In the genomic region with DNA sequence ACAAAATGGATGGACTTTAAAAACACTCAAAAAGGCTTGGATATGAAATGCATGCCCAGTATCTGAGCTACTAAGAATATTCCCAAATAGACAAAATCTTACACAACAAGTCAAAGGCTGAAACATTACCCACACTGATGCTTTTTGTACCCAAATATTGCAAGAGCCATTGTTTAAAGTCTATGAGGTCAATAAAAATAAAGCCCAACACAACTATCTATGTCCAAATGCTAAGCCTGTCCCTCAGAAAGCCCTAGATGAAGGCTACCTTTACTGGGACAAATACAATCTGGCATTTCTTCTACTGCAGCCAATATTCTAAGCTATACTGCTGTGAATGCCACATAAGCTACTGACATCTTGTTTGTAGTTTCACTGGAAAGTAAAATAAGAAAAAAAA, we compare ENCODE assay signal across 21 cellular contexts.
"Had no signal": no experiment of that assay in that cellular context is flagged by ENCODE, and none has a peak within 500 bp of the region (broad histone marks: within the 10 kb centered on the region; RNA-seq: fewer than 3 reads in every experiment).

No MANE protein-coding gene starts in this region.

- H3K27ac ChIP-seq: HL-60, RWPE1 had no signal

- H3K9ac ChIP-seq: SK-N-SH had no signal

- H3K9me3 ChIP-seq: SK-N-SH had no signal

- H3K4me2 ChIP-seq: SK-N-SH had no signal

- FAIRE-seq: HTR-8/SVneo had no signal

- DNase-seq: KBM-7, MV-4-11, NCI-H1048, NCI-H1105 treated with DMSO at 0.1 percent for 48 hours, NCI-H1417 treated with DMSO at 0.1 percent for 48 hours, NCI-H146, NCI-H1694 treated with DMSO at 0.1 percent for 48 hours, NCI-H1930, NCI-H2081, NCI-H2171, NCI-H226, NCI-H446, NCI-H510A, NCI-H524 treated with DMSO at 0.1 percent for 48 hours, NCI-H69, NCI-H774, SHP77, SK-N-SH had no signal
